In the genomic region with DNA sequence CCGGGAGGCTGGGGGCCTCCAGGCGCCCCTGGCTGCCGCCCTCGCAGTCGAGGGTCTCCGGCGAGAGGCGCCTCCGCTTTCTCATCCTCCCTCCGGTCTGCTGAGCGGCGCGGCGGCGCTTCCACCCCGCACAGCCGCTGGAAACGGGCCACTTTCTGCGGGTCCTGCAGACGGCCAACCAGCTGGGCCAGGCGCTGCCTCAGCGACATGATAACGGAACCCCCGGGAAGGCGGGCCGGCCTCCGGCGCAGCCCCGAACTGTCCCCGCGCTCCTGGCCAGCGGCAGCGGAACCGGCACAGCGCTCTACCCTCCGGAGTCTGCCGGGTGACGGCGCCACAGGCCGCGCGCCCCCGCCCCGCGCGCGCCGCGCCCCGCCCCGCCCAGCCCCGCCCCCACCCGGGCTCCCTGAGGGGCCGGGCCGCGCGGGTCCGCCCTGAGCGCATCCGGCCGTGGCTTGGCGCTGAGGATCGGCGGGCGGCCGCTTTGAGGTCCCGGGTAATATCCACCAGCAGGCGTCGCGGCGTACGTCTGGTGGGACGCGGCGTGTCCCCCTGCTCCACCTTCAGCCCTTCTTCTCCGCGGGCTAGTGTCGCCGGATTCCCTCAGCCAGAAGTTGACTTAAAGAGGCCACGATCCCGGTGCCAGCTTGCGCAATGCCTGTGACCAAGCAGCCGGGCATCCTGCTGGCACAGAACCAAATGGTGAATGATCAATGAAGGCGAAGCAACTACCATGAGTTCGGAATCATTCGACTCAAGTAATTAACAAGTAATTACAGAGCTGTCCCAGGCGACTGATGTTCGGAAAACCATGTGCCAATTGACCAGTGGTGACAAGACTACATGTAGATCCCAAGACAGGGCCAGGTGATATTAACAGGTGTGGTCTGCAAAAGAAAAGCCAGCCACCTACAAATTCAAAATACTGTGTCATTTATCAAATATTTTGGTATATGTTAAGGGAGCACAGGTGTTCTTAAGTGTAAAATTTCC, we compare ENCODE assay signal across 8 cellular contexts. TPM values are rescaled to one million over a fixed set of nuclear protein-coding genes. Genes with fewer than 3 reads are reported as not detected.
A peak's percentile ranks its signal among the peaks of the same experiment; 100 is the strongest.
DNase-seq lines count a peak whose midpoint lies in the region; ATAC-seq and TF ChIP-seq lines count a peak whose summit lies in the region.

A gene with protein sequence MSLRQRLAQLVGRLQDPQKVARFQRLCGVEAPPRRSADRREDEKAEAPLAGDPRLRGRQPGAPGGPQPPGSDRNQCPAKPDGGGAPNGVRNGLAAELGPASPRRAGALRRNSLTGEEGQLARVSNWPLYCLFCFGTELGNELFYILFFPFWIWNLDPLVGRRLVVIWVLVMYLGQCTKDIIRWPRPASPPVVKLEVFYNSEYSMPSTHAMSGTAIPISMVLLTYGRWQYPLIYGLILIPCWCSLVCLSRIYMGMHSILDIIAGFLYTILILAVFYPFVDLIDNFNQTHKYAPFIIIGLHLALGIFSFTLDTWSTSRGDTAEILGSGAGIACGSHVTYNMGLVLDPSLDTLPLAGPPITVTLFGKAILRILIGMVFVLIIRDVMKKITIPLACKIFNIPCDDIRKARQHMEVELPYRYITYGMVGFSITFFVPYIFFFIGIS (minus strand): TSS at position 330 of the 993 bp plus-strand sequence. CDS start 121 bp downstream, at position 209.

- peak within 1 kb of the TSS; percentile 99 for H3K4me3 Mint-ChIP-seq in chondrocyte (ENCODE audit: unreplicated experiment)

- BruUV-seq in A673 (replicated peaks; lab: Mats Ljungman, UMichigan) = no TSS peak

- H3K27ac ChIP-seq in A673 (ENCODE audit: low read depth, low read length, poor library complexity, severe bottlenecking) = peak within 1 kb of the TSS; percentile 79

- CTCF ChIA-PET in A673 (lab: Charles Lee) = interaction anchor here (0.7 kb wide), 1 partner anchor 588 kb away, joined by 3 read pairs; no protein-coding TSS in a partner anchor

- ATAC-seq in GM18511 (IDR thresholded peaks at IDR 0.05; ENCODE audit: unreplicated experiment) = peak; percentile 83
- peak; percentile 79 for ATAC-seq in HG02981 (IDR thresholded peaks at IDR 0.05; ENCODE audit: unreplicated experiment)

- H3K4me1 ChIP-seq in A673 (ENCODE audit: insufficient read depth, low read length, poor library complexity, severe bottlenecking) = no peaks in the 10 kb centered on the region

- DNase-seq in A673 (ENCODE audit: low spot score) (peak; percentile 84), NCI-H2171 treated with DMSO at 0.1 percent for 48 hours (lab: John Stamatoyannopoulos, UW) (peak; percentile 72), chondrocyte (ENCODE audit: low spot score) (no peak), kidney glomerular epithelial cell (lab: John Stamatoyannopoulos, UW) (peak; percentile 61)
- DNase-seq in activated CD4-positive, alpha-beta T cell treated with anti-CD3 and anti-CD28 coated beads for 1 hour = peak; percentile 67
- peak; percentile 43 to 53 for DNase-seq in stimulated activated CD4-positive, alpha-beta T cell treated with anti-CD3 and anti-CD28 coated beads, Interleukin-1b, Interleukin-23, amount 100 ng/mL, for 1 hour (ENCODE audit: low read depth in 2 of 2)

- no peaks in the 10 kb centered on the region for H3K36me3 ChIP-seq in A673 (ENCODE audit: insufficient read depth, low read length, poor library complexity, severe bottlenecking)

- peak within 1 kb of the TSS; percentile 99 for H3K27ac Mint-ChIP-seq in chondrocyte (ENCODE audit: unreplicated experiment)

- POLR2A ChIA-PET in A673 (lab: Charles Lee; ENCODE audit: low non-redundant PET) = interaction anchor here (0.6 kb wide), 1 partner anchor 8 kb away, joined by 3 read pairs; no protein-coding TSS in a partner anchor

- H3K36me3 Mint-ChIP-seq in chondrocyte (ENCODE audit: low read depth) = no peaks in the 10 kb centered on the region

- H3K27me3 ChIP-seq in A673 (replicated peaks; ENCODE audit: insufficient read depth, low read depth, low read length, poor library complexity) = no peaks in the 10 kb centered on the region

- H3K4me1 Mint-ChIP-seq in chondrocyte (ENCODE audit: low read depth) = peaks cover 27% of the 10 kb centered on the region

- peak within 1 kb of the TSS; percentile 93 for H3K4me3 ChIP-seq in A673 (ENCODE audit: low read depth, low read length, poor library complexity, severe bottlenecking)

- no peaks in the 10 kb centered on the region for H3K9me3 ChIP-seq in A673 (ENCODE audit: low read depth, low read length, poor library complexity, severe bottlenecking)

- H3K27me3 Mint-ChIP-seq in chondrocyte (ENCODE audit: low read depth) = peaks cover 2% of the 10 kb centered on the region

- no peaks in the 10 kb centered on the region for H3K9me3 Mint-ChIP-seq in chondrocyte (ENCODE audit: low read depth)

- intact Hi-C loops in A673 (cut with micrococcal nuclease; ENCODE audit: unreplicated experiment) = loop anchor here (5.0 kb wide), 1 partner anchor 86 kb away; a partner anchor contains a TSS

- TF ChIP-seq CTCF in A673 (conservative IDR thresholded peaks at IDR 0.05; ENCODE audit: low read depth, low read length) (peak; percentile 40), chondrocyte (IDR thresholded peaks at IDR 0.05) (peak; percentile 65)

RNA-seq across cellular contexts. Expression of the gene that starts here (rescaled TPM):
- total RNA-seq in A673 (2021) = 12.8 and 13.5 TPM in 2 replicates
- 16.5 to 23.3 TPM (median 23.1 TPM) in 3 replicates for total RNA-seq in chondrocyte
